ENCODE assay signal across 20 cellular contexts in genomic region chrX:103828529-103828928, GRCh38. TPM values are rescaled to one million over a fixed set of nuclear protein-coding genes. Genes with fewer than 3 reads are reported as not detected.
DNase-seq lines count a peak whose midpoint lies in the region; ATAC-seq and TF ChIP-seq lines count a peak whose summit lies in the region.
"Had no signal": no experiment of that assay in that cellular context is flagged by ENCODE, and none has a peak within 500 bp of the region (broad histone marks: within the 10 kb centered on the region; RNA-seq: fewer than 3 reads in every experiment).

No MANE protein-coding gene starts in this region.

- H3K4me1 ChIP-seq in heart left ventricle (peaks cover 0 to 11% (median 0%) of the 10 kb centered on the region in 12 donors), thoracic aorta (ENCODE audit: control insufficient read depth in 1 of 2, low read depth in 2 of 2) (peaks cover 0 to 10% of the 10 kb centered on the region in 2 donors)
- H3K4me1 ChIP-seq: BE2C, Caco-2, HAP-1, SJCRH30 had no signal

- H3K9me3 ChIP-seq in heart left ventricle, result no peaks in the 10 kb centered on the region
- no peaks in the 10 kb centered on the region for H3K9me3 ChIP-seq in thoracic aorta
- H3K9me3 ChIP-seq: BE2C, Caco-2, HAP-1, SJCRH30 had no signal

- peaks cover 8% of the 10 kb centered on the region for H3K4me1 Mint-ChIP-seq in nephron

- peak; percentile 37 for DNase-seq in G401 (ENCODE audit: low spot score)
- DNase-seq in heart left ventricle, result peak in 1 of 5 donors; percentile 18
- no peak for DNase-seq in thoracic aorta (ENCODE audit: low spot score)
- DNase-seq in anterior cingulate cortex (lab: John Stamatoyannopoulos, UW), result no peak
- DNase-seq in NCI-H82 (lab: John Stamatoyannopoulos, UW), result no peak
- DNase-seq: BE2C; Caco-2; CD4-positive, CD25-positive, alpha-beta regulatory T cell; GDM1; GM23248; NCI-H1092 treated with DMSO at 0.1 percent for 48 hours; NCI-H2081; NCI-H226; NCI-H524; PC-9; SJCRH30 had no signal

- peaks cover 2% of the 10 kb centered on the region for H3K9me3 Mint-ChIP-seq in nephron
- H3K9me3 Mint-ChIP-seq: CD4-positive, CD25-positive, alpha-beta regulatory T cell had no signal

- H3K36me3 ChIP-seq in heart left ventricle, result no peaks in the 10 kb centered on the region
- no peaks in the 10 kb centered on the region for H3K36me3 ChIP-seq in thoracic aorta
- H3K36me3 ChIP-seq: BE2C, HAP-1, SJCRH30 had no signal

- H3K36me3 Mint-ChIP-seq in nephron (ENCODE audit: low read depth), result no peaks in the 10 kb centered on the region

- 40 to 54% (median 47%) methylated on average over 2 of the region's 2 CpGs for whole genome bisulfite sequencing in heart left ventricle, 4 donors

- H3K27ac Mint-ChIP-seq in nephron, result peak overlapping the region in 2 of 3 experiments; percentile 53 to 79
- H3K27ac Mint-ChIP-seq: CD4-positive, CD25-positive, alpha-beta regulatory T cell had no signal

- H3K27me3 ChIP-seq in heart left ventricle, result peaks cover 0 to 36% (median 0%) of the 10 kb centered on the region in 9 donors
- H3K27me3 ChIP-seq in thoracic aorta (replicated peaks; ENCODE audit: insufficient read depth), result no peaks in the 10 kb centered on the region
- H3K27me3 ChIP-seq: SJCRH30 had no signal

- no peak overlapping the region for H3K4me3 ChIP-seq in heart left ventricle
- H3K4me3 ChIP-seq in thoracic aorta, result no peak overlapping the region
- H3K4me3 ChIP-seq: GM23248, HAP-1, PC-9, SJCRH30 had no signal

- TF ChIP-seq POLR2A in heart left ventricle (IDR thresholded peaks at IDR 0.05), result no peak

- TF ChIP-seq CTCF in heart left ventricle (IDR thresholded peaks at IDR 0.05) (no peak), nephron (IDR thresholded peaks at IDR 0.05; ENCODE audit: unreplicated experiment in 3 of 3) (no peak), thoracic aorta (IDR thresholded peaks at IDR 0.05) (no peak)

- peak overlapping the region in 10 of 12 donors; percentile 34 to 95 (median 81) for H3K27ac ChIP-seq in heart left ventricle
- peak overlapping the region; percentile 50 to 60 for H3K27ac ChIP-seq in thoracic aorta
- H3K27ac ChIP-seq: GM23248, PC-9, RWPE1, SJCRH30 had no signal

- H3K4me3 Mint-ChIP-seq in nephron, result peak overlapping the region in 1 of 3 experiments; percentile 42
- H3K4me3 Mint-ChIP-seq: CD4-positive, CD25-positive, alpha-beta regulatory T cell had no signal

- intact Hi-C loops in heart left ventricle (cut with DNase I), result no loop called here

- H3K27me3 Mint-ChIP-seq in nephron (ENCODE audit: low read depth), result peaks cover 5% of the 10 kb centered on the region

- in situ Hi-C loops in G401 (cut with HindIII; ENCODE audit: low sequenced_read_pairs), result no loop called here

- ATAC-seq in heart left ventricle (peak; percentile 64 to 81 (median 74)), thoracic aorta (ENCODE audit: insufficient number of reproducible peaks, low FRiP score, low read depth) (no peak), HG02981 (IDR thresholded peaks at IDR 0.05; ENCODE audit: unreplicated experiment) (no peak)

RNA-seq across cellular contexts. Expression of gene RAB9B, which starts 3.5 kb away (rescaled TPM):
- not detected in 2 replicates for total RNA-seq in G401 (2014; rRNA removed; shearing (Covaris generic))
- total RNA-seq in heart left ventricle (10 to 100 TPM in 8 of 9 donors, 1 to 10 TPM in 1; 7.6 to 44.7 (median 28.4) TPM), thoracic aorta (1 to 10 TPM; 6.8 to 7.7 TPM)
- 1 to 10 TPM; 6.8 to 8.3 TPM for polyA plus RNA-seq in heart left ventricle
- total RNA-seq: PC-9 had no signal

RNA-seq across cellular contexts. Expression of gene PLP1, which starts 51.9 kb away (rescaled TPM):
- not detected in 2 replicates for total RNA-seq in G401 (2014; rRNA removed; shearing (Covaris generic))
- total RNA-seq in heart left ventricle, result 10 to 100 TPM in 1 of 9 donors, 1 to 10 TPM in 8; 1.2 to 12.5 (median 4.1) TPM
- 1 to 10 TPM; 1.5 to 2.9 TPM for polyA plus RNA-seq in heart left ventricle
- 10 to 100 TPM in 1 of 2 donors, 1 to 10 TPM in 1; 1.7 to 14.8 TPM for total RNA-seq in thoracic aorta
- total RNA-seq: CD4-positive, CD25-positive, alpha-beta regulatory T cell; PC-9; SJCRH30 had no signal
- polyA plus RNA-seq: CD4-positive, CD25-positive, alpha-beta regulatory T cell had no signal

Comparison
In these comparisons a context has a peak if more than half of its experiments do, and no peak if none do; other contexts are left out.
1. ATAC-seq: peak in heart left ventricle (4 of 4); none in thoracic aorta (single experiment) and HG02981 (single experiment).